13 cellular contexts compared by ENCODE assay signal in the genomic region with DNA sequence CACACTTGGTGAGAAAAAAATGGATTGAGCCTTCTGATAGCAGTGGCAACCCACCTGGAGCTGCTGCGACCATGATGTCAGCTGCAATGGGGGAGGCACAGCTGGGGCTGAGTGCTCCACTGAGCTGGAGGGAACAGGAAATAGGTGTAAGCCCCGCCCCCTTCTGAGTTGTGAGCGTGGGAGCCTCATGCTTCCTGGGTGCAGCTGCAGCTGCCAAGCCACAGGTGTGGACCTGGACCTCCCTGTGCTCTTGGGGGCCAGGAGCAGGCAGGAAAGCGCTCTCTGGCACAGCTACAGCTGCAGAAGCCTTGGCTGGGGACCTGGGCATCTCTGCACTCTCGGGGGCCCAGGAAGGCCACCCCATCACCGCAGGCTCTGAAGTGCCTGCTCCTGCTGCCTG.
DNase-seq lines count a peak whose midpoint lies in the region; ATAC-seq and TF ChIP-seq lines count a peak whose summit lies in the region.
"Had no signal": no experiment of that assay in that cellular context is flagged by ENCODE, and none has a peak within 500 bp of the region (broad histone marks: within the 10 kb centered on the region; RNA-seq: fewer than 3 reads in every experiment).

No MANE protein-coding gene starts in this region.

- ATAC-seq in activated T-helper 17 cell treated with anti-CD3 and anti-CD28 coated beads, Interleukin-2, amount 50 U/mL, for 72 hours (replicated peaks): peak; percentile 45
- ATAC-seq in HG03439 (IDR thresholded peaks at IDR 0.05; ENCODE audit: unreplicated experiment) (no peak), GM18511 (IDR thresholded peaks at IDR 0.05; ENCODE audit: unreplicated experiment) (no peak)
- ATAC-seq: left colon, psoas muscle had no signal

- TF ChIP-seq POLR2A in suprapubic skin (IDR thresholded peaks at IDR 0.05): no peak

- no peaks in the 10 kb centered on the region for H3K27me3 Mint-ChIP-seq in activated T-helper 17 cell treated with anti-CD3 and anti-CD28 coated beads, Interleukin-2, amount 50 U/mL, for 72 hours
- H3K27me3 Mint-ChIP-seq: activated T-cell treated with anti-CD3 and anti-CD28 coated beads, Interleukin-2, amount 50 U/mL, for 24 hours; dendritic cell treated with granulocyte-macrophage colony-stimulating factor and Interleukin-4, amounts not matched to agents 40 ng/mL and 50 ng/mL, for 4 days had no signal

- no peaks in the 10 kb centered on the region for H3K36me3 Mint-ChIP-seq in activated T-helper 17 cell treated with anti-CD3 and anti-CD28 coated beads, Interleukin-2, amount 50 U/mL, for 72 hours (ENCODE audit: low read depth)

- H3K27ac ChIP-seq in suprapubic skin: no peak overlapping the region
- H3K27ac ChIP-seq: C4-2B, psoas muscle had no signal

- H3K9me3 ChIP-seq in suprapubic skin: no peaks in the 10 kb centered on the region
- H3K9me3 ChIP-seq: psoas muscle had no signal

- no peaks in the 10 kb centered on the region for H3K36me3 ChIP-seq in suprapubic skin

- peaks cover 2% of the 10 kb centered on the region for H3K9me3 Mint-ChIP-seq in activated T-helper 17 cell treated with anti-CD3 and anti-CD28 coated beads, Interleukin-2, amount 50 U/mL, for 72 hours

- H3K4me1 ChIP-seq in suprapubic skin: no peaks in the 10 kb centered on the region
- H3K4me1 ChIP-seq: psoas muscle had no signal

- no peak overlapping the region for H3K4me3 ChIP-seq in suprapubic skin
- H3K4me3 ChIP-seq: psoas muscle had no signal

- no peaks in the 10 kb centered on the region for H3K4me1 Mint-ChIP-seq in activated T-helper 17 cell treated with anti-CD3 and anti-CD28 coated beads, Interleukin-2, amount 50 U/mL, for 72 hours

- no peak overlapping the region for H3K27ac Mint-ChIP-seq in activated T-helper 17 cell treated with anti-CD3 and anti-CD28 coated beads, Interleukin-2, amount 50 U/mL, for 72 hours
- H3K27ac Mint-ChIP-seq: activated T-cell treated with anti-CD3 and anti-CD28 coated beads, Interleukin-2, amount 50 U/mL, for 24 hours; dendritic cell treated with granulocyte-macrophage colony-stimulating factor and Interleukin-4, amounts not matched to agents 40 ng/mL and 50 ng/mL, for 4 days had no signal

- WGBS in suprapubic skin: 66% methylated on average over 4 of the region's 6 CpGs

- no peak for TF ChIP-seq CTCF in suprapubic skin (IDR thresholded peaks at IDR 0.05)

- H3K27me3 ChIP-seq in suprapubic skin: no peaks in the 10 kb centered on the region

- no peak overlapping the region for H3K4me3 Mint-ChIP-seq in activated T-helper 17 cell treated with anti-CD3 and anti-CD28 coated beads, Interleukin-2, amount 50 U/mL, for 72 hours
- H3K4me3 Mint-ChIP-seq: activated T-cell treated with anti-CD3 and anti-CD28 coated beads, Interleukin-2, amount 50 U/mL, for 24 hours; dendritic cell treated with granulocyte-macrophage colony-stimulating factor and Interleukin-4, amounts not matched to agents 40 ng/mL and 50 ng/mL, for 4 days had no signal

- DNase-seq in stimulated activated CD4-positive, alpha-beta T cell treated with anti-CD3 and anti-CD28 coated beads, Interleukin-15, amount 100 ng/mL, for 24 hours: peak; percentile 29
- no peak for DNase-seq in stimulated activated CD4-positive, alpha-beta T cell treated with anti-CD3 and anti-CD28 coated beads, Interleukin-12 subunit alpha, Interleukin-12 subunit beta, amount 100 ng/mL, for 4 hours
- DNase-seq in NCI-H2171 treated with DMSO at 0.1 percent for 48 hours (lab: John Stamatoyannopoulos, UW) (peak; percentile 49), suprapubic skin (ENCODE audit: low spot score in 2 of 2) (no peak)
- DNase-seq: activated T-cell treated with anti-CD3 and anti-CD28 coated beads, Interleukin-2, amount 50 U/mL, for 24 hours; left colon; NCI-H1092 treated with DMSO at 0.1 percent for 48 hours had no signal

- no peak for TF ChIP-seq EP300 in suprapubic skin (IDR thresholded peaks at IDR 0.05)

Comparison
In these comparisons a context has a peak if more than half of its experiments do, and no peak if none do; other contexts are left out.
1. DNase-seq: peak in stimulated activated CD4-positive, alpha-beta T cell treated with anti-CD3 and anti-CD28 coated beads, Interleukin-15, amount 100 ng/mL, for 24 hours (single experiment) and NCI-H2171 treated with DMSO at 0.1 percent for 48 hours (single experiment); none in stimulated activated CD4-positive, alpha-beta T cell treated with anti-CD3 and anti-CD28 coated beads, Interleukin-12 subunit alpha, Interleukin-12 subunit beta, amount 100 ng/mL, for 4 hours (single experiment) and suprapubic skin (0 of 2).